Comparison of ENCODE assay signal across 8 cellular contexts in genomic region chr9:106862115-106862945, GRCh38. TPM values are rescaled to one million over a fixed set of nuclear protein-coding genes. Genes with fewer than 3 reads are reported as not detected.
A peak's percentile ranks its signal among the peaks of the same experiment; 100 is the strongest.
DNase-seq lines count a peak whose midpoint lies in the region; ATAC-seq and TF ChIP-seq lines count a peak whose summit lies in the region.

No MANE protein-coding gene starts in this region.

- peak overlapping the region; percentile 60 to 86 for H3K4me3 Mint-ChIP-seq in activated T-cell treated with anti-CD3 and anti-CD28 coated beads, Interleukin-2, amount 50 U/mL, for 72 hours

- H3K9me3 ChIP-seq in IMR-90 (ENCODE audit: control insufficient read depth, insufficient read depth, low read length) (peaks cover 2% of the 10 kb centered on the region; the same call in 1 of the 2 replicates), heart right ventricle (no peaks in the 10 kb centered on the region)

- TF ChIP-seq CTCF in IMR-90 (conservative IDR thresholded peaks at IDR 0.05; ENCODE audit: low read depth, low read length) (peak; percentile 32; the same call in 1 of the 2 replicates), heart right ventricle (IDR thresholded peaks at IDR 0.05) (peak in 5 of 9 donors; percentile 18 to 53 (median 47))

- H2BK20ac ChIP-seq in IMR-90 (ENCODE audit: low read depth, low read length) = no peak overlapping the region

- DNase-seq in D341Med (ENCODE audit: low spot score) (peak; percentile 63), IMR-90 (peak; percentile 52), heart right ventricle (peak; percentile 30 to 35), posterior vena cava (ENCODE audit: low spot score) (peak; percentile 82), amniotic stem cell (lab: John Stamatoyannopoulos, UW) (no peak)
- DNase-seq in activated T-cell treated with anti-CD3 and anti-CD28 coated beads, Interleukin-2, amount 50 U/mL, for 72 hours = no peak

- H3K36me3 ChIP-seq in IMR-90 (ENCODE audit: control insufficient read depth, insufficient read depth, low read length) (no peaks in the 10 kb centered on the region), heart right ventricle (no peaks in the 10 kb centered on the region)

- no peak overlapping the region; the same call in 1 of the 2 replicates for H3K18ac ChIP-seq in IMR-90 (ENCODE audit: low read depth, low read length)

- POLR2A ChIA-PET in IMR-90 (lab: Charles Lee; ENCODE audit: unreplicated experiment) = interaction anchor here (0.6 kb wide), 1 partner anchor 167 kb away, joined by 4 read pairs; no protein-coding TSS in a partner anchor

- peak overlapping the region in 1 of 2 experiments; percentile 29; a peak in 2 of 4 replicates for H4K8ac ChIP-seq in IMR-90 (ENCODE audit: low read depth in 2 of 2, low read length in 2 of 2)

- H3K56ac ChIP-seq in IMR-90 (ENCODE audit: extremely low read depth, insufficient read depth, low read length) = peak overlapping the region; percentile 69

- in situ Hi-C loops in IMR-90 (cut with MboI; ENCODE audit: low sequenced_read_pairs) = loop anchor here (5.0 kb wide), 1 partner anchor 60 kb away; no protein-coding TSS in a partner anchor

- H3K9me3 Mint-ChIP-seq in activated T-cell treated with anti-CD3 and anti-CD28 coated beads, Interleukin-2, amount 50 U/mL, for 72 hours = peaks cover 0 to 2% of the 10 kb centered on the region in 2 donors

- peaks cover 3 to 23% of the 10 kb centered on the region in 2 experiments for H3K79me1 ChIP-seq in IMR-90 (ENCODE audit: low read depth in 1 of 2, low read length in 2 of 2)

- no peak overlapping the region for H4K5ac ChIP-seq in IMR-90 (ENCODE audit: low read depth, low read length)

- intact Hi-C loops in IMR-90 (cut with micrococcal nuclease) (loop anchor here (1.0 to 10.0 kb wide), 7 partner anchors 145 to 422 kb away; partner anchors contain the start of gene RAD23B), heart right ventricle (cut with DNase I) (loop anchor here in 8 of 10 donors (2.0 to 10.0 kb wide), 10 partner anchors 52 to 958 kb away; no protein-coding TSS in a partner anchor), posterior vena cava (cut with DNase I) (loop anchor here in 1 of 2 donors (10.0 kb wide), 2 partner anchors 62 to 158 kb away; no protein-coding TSS in a partner anchor)

- H3K4me1 ChIP-seq in IMR-90 (ENCODE audit: control insufficient read depth, insufficient read depth, low read length) (no peaks in the 10 kb centered on the region), heart right ventricle (peaks cover 0 to 38% (median 24%) of the 10 kb centered on the region in 9 donors)

- H3K23ac ChIP-seq in IMR-90 (ENCODE audit: low read depth, low read length) = peak overlapping the region; percentile 70; the same call in 1 of the 2 replicates

- H3K9ac ChIP-seq in IMR-90 (ENCODE audit: low read depth, low read length) = peak overlapping the region; percentile 80

- peak overlapping the region; percentile 80 for H2AK9ac ChIP-seq in IMR-90 (replicated peaks; ENCODE audit: low read depth, low read length, poor library complexity)

- H4K91ac ChIP-seq in IMR-90 (ENCODE audit: insufficient read depth, low read depth, low read length) = peak overlapping the region; percentile 62

- H2AFZ ChIP-seq in IMR-90 (replicated peaks; ENCODE audit: low read length, poor library complexity) = peak overlapping the region; percentile 93

- peak overlapping the region; percentile 25 for H2AK5ac ChIP-seq in IMR-90 (ENCODE audit: low read depth, low read length)

- peaks cover 85% of the 10 kb centered on the region for H3K27me3 Mint-ChIP-seq in activated T-cell treated with anti-CD3 and anti-CD28 coated beads, Interleukin-2, amount 50 U/mL, for 72 hours (ENCODE audit: low read depth)

- peaks cover 9% of the 10 kb centered on the region for H3K27me3 ChIP-seq in IMR-90 (ENCODE audit: control insufficient read depth, insufficient read depth, low read length)
- peaks cover 0 to 66% (median 0%) of the 10 kb centered on the region in 7 donors for H3K27me3 ChIP-seq in heart right ventricle

- peak overlapping the region; percentile 73 for H3K4ac ChIP-seq in IMR-90 (ENCODE audit: low read depth, low read length)

- peak overlapping the region; percentile 63 for H2BK5ac ChIP-seq in IMR-90 (ENCODE audit: low read depth, low read length, poor library complexity, severe bottlenecking)

- H3K4me3 ChIP-seq in IMR-90 (ENCODE audit: insufficient read depth, low read depth, low read length) = peak overlapping the region; percentile 68
- peak overlapping the region; percentile 58 to 87 (median 70) for H3K4me3 ChIP-seq in heart right ventricle

- no peak for TF ChIP-seq POLR2A in IMR-90 (IDR thresholded peaks at IDR 0.05; ENCODE audit: low read depth, low read length)

- H3K27ac Mint-ChIP-seq in activated T-cell treated with anti-CD3 and anti-CD28 coated beads, Interleukin-2, amount 50 U/mL, for 72 hours = no peak overlapping the region

- no TSS peak for BruUV-seq in IMR-90 (replicated peaks; lab: Mats Ljungman, UMichigan)

- peak overlapping the region; percentile 84; the same call in 1 of the 2 replicates for H3K14ac ChIP-seq in IMR-90 (replicated peaks; ENCODE audit: low read depth, low read length)

- CTCF ChIA-PET in IMR-90 (lab: Yijun Ruan, JAX) = interaction anchor here (1.0 to 1.1 kb wide), 2 partner anchors 60 to 197 kb away, joined by 3 to 4 read pairs; no protein-coding TSS in a partner anchor

- dilution Hi-C loops in IMR-90 (cut with HindIII; ENCODE audit: low sequenced_read_pairs, unreplicated experiment) = no loop called here

- ATAC-seq in IMR-90 (ENCODE audit: low read depth) (peak; percentile 8), heart right ventricle (peak in 7 of 8 donors; percentile 13 to 27 (median 16)), HG02840 (IDR thresholded peaks at IDR 0.05; ENCODE audit: low FRiP score, unreplicated experiment) (no peak), HG03457 (IDR thresholded peaks at IDR 0.05; ENCODE audit: unreplicated experiment) (no peak)
- peak in 1 of 2 donors; percentile 41 for ATAC-seq in activated T-cell treated with anti-CD3 and anti-CD28 coated beads, Interleukin-2, amount 50 U/mL, for 72 hours (replicated peaks in 1 of 2)

- peaks cover 43% of the 10 kb centered on the region for H3K4me1 Mint-ChIP-seq in activated T-cell treated with anti-CD3 and anti-CD28 coated beads, Interleukin-2, amount 50 U/mL, for 72 hours (ENCODE audit: low read depth)

- peaks cover 5 to 16% of the 10 kb centered on the region in 2 donors for H3K36me3 Mint-ChIP-seq in activated T-cell treated with anti-CD3 and anti-CD28 coated beads, Interleukin-2, amount 50 U/mL, for 72 hours (ENCODE audit: insufficient read depth in 2 of 2)

- H3K27ac ChIP-seq in IMR-90 (ENCODE audit: insufficient read depth, low read length) = peak overlapping the region; percentile 89
- H3K27ac ChIP-seq in heart right ventricle = peak overlapping the region; percentile 61 to 92 (median 90)

- H3K9me1 ChIP-seq in IMR-90 (ENCODE audit: insufficient read depth, low read length) = no peaks in the 10 kb centered on the region

- peak overlapping the region; percentile 82 for H3K4me2 ChIP-seq in IMR-90 (ENCODE audit: low read depth, low read length)

- peak; percentile 26; the same call in 1 of the 2 replicates for TF ChIP-seq RAD21 in IMR-90 (IDR thresholded peaks at IDR 0.05; ENCODE audit: low read length)

- H4K20me1 ChIP-seq in IMR-90 (ENCODE audit: insufficient read depth, low read length) = no peaks in the 10 kb centered on the region

- 2% methylated on average over 23 of the region's 37 CpGs; no CpG with 5 or more reads in 1 of the 2 experiments for WGBS in IMR-90 (ENCODE audit: extremely low coverage in 2 of 2, insufficient read length in 1 of 2), 2 experiments
- WGBS in heart right ventricle, 2 donors = 0% methylated on average over 30 to 37 of the region's 37 CpGs

- H2BK120ac ChIP-seq in IMR-90 (ENCODE audit: low read depth, low read length) = peak overlapping the region; percentile 82

- H2BK15ac ChIP-seq in IMR-90 (ENCODE audit: low read depth, low read length) = no peak overlapping the region

TF ChIP-seq in IMR-90, 13 proteins besides CTCF, POLR2A, EP300 and RAD21:
- TF ChIP-seq RFX5 (IDR thresholded peaks at IDR 0.05; ENCODE audit: low read depth, low read length) = no peak
- peak; percentile 49; the same call in 1 of the 2 replicates for TF ChIP-seq USF2 (IDR thresholded peaks at IDR 0.05; ENCODE audit: low read depth, low read length)
- no peak for TF ChIP-seq MAFK (IDR thresholded peaks at IDR 0.05; ENCODE audit: low read depth, low read length)
- TF ChIP-seq MXI1 (IDR thresholded peaks at IDR 0.05; ENCODE audit: borderline replicate concordance, low read depth, low read length) = 0 out of 2 replicates have a peak, but pooled peaks have one; percentile 22

RNA-seq across cellular contexts. Expression of gene ZNF462, which starts 0.6 kb away (rescaled TPM):
- total RNA-seq in IMR-90 (2012; rRNA removed) = 16.1 and 18.8 TPM in 2 replicates
- polyA plus RNA-seq in IMR-90 (2012; rRNA removed) = 6.1 and 7.8 TPM in 2 replicates
- 2.6 TPM in 2 replicates for polyA plus RNA-seq in IMR-90 (2012; cell fraction: cytosol; rRNA removed)
- 5.7 and 10.1 TPM in 2 replicates for polyA plus RNA-seq in IMR-90 (2012; cell fraction: nucleus; rRNA removed; ENCODE audit: low replicate concordance)
- total RNA-seq in activated T-cell treated with anti-CD3 and anti-CD28 coated beads, Interleukin-2, amount 50 U/mL, for 72 hours = under 1 TPM; 0.36 to 0.76 TPM
- 10 to 100 TPM; 24.4 to 47.7 (median 34.6) TPM for total RNA-seq in heart right ventricle
- polyA plus RNA-seq in heart right ventricle = 1 to 10 TPM; 1.9 to 5.7 TPM
- total RNA-seq in posterior vena cava = 10 to 100 TPM; 20.0 to 25.7 TPM

Comparison
In these comparisons a context has a peak if more than half of its experiments do, and no peak if none do; other contexts are left out.
1. DNase-seq: peak in D341Med (single experiment), IMR-90 (single experiment), heart right ventricle (2 of 2) and posterior vena cava (single experiment); none in activated T-cell treated with anti-CD3 and anti-CD28 coated beads, Interleukin-2, amount 50 U/mL, for 72 hours (0 of 2) and amniotic stem cell (single experiment).
2. ATAC-seq: peak in IMR-90 (single experiment) and heart right ventricle (7 of 8); none in HG02840 (single experiment) and HG03457 (single experiment).